ENCODE assay signal across 8 cellular contexts in genomic region chr17:73292031-73292531, GRCh38. TPM values are rescaled to one million over a fixed set of nuclear protein-coding genes. Genes with fewer than 3 reads are reported as not detected.
DNase-seq lines count a peak whose midpoint lies in the region; ATAC-seq and TF ChIP-seq lines count a peak whose summit lies in the region.

No MANE protein-coding gene starts in this region.

- TF ChIP-seq POLR2A in body of pancreas (IDR thresholded peaks at IDR 0.05): peak in 1 of 3 donors; percentile 6

- intact Hi-C loops in body of pancreas (cut with DNase I): no loop called here

- 3 to 23% methylated on average over 6 to 12 of the region's 12 CpGs for WGBS in body of pancreas, 2 donors

- H3K36me3 ChIP-seq in body of pancreas (replicated peaks in 1 of 2; ENCODE audit: insufficient read depth in 1 of 2, low read depth in 2 of 2): no peaks in the 10 kb centered on the region
- peaks cover 0 to 8% (median 0%) of the 10 kb centered on the region in 5 donors for H3K36me3 ChIP-seq in subcutaneous abdominal adipose tissue (ENCODE audit: control insufficient read depth in 5 of 5, insufficient read depth in 5 of 5, low read length in 5 of 5)

- peak overlapping the region; percentile 87 to 92 (median 91) for H3K27ac ChIP-seq in body of pancreas
- peak overlapping the region; percentile 99 for H3K27ac ChIP-seq in subcutaneous abdominal adipose tissue (ENCODE audit: low read depth, low read length)

- no peak for TF ChIP-seq CTCF in body of pancreas (IDR thresholded peaks at IDR 0.05)

- DNase-seq in HS-5 (ENCODE audit: low read depth): peak; percentile 61
- DNase-seq in body of pancreas: peak; percentile 46 to 66 (median 61)
- DNase-seq in hypothalamus (lab: John Stamatoyannopoulos, UW): peak in 28 of 51 donors; percentile 16 to 81 (median 54)
- DNase-seq in NCI-H2171 treated with DMSO at 0.1 percent for 48 hours (lab: John Stamatoyannopoulos, UW): no peak
- DNase-seq in epidermal melanocyte (ENCODE audit: insufficient read length, low spot score): no peak

- H3K9me3 ChIP-seq in body of pancreas (no peaks in the 10 kb centered on the region), subcutaneous abdominal adipose tissue (ENCODE audit: control insufficient read depth in 5 of 5, low read length in 5 of 5) (no peaks in the 10 kb centered on the region)

- H3K4me3 ChIP-seq in body of pancreas: no peak overlapping the region
- peak overlapping the region in 4 of 5 donors; percentile 19 to 46 (median 36) for H3K4me3 ChIP-seq in subcutaneous abdominal adipose tissue (ENCODE audit: low read depth in 1 of 5, low read length in 5 of 5)

- peak overlapping the region; percentile 21 to 71 (median 58) for H3K9ac ChIP-seq in subcutaneous abdominal adipose tissue (ENCODE audit: low read length in 5 of 5)

- H3K4me1 ChIP-seq in body of pancreas (peaks cover 98% of the 10 kb centered on the region), subcutaneous abdominal adipose tissue (ENCODE audit: control insufficient read depth in 5 of 5, insufficient read depth in 5 of 5, low read length in 5 of 5) (peaks cover 17 to 83% (median 80%) of the 10 kb centered on the region in 5 donors)

- H3K27me3 ChIP-seq in body of pancreas (no peaks in the 10 kb centered on the region), subcutaneous abdominal adipose tissue (ENCODE audit: control insufficient read depth in 5 of 5, insufficient read depth in 4 of 5, low read length in 5 of 5) (no peaks in the 10 kb centered on the region)

- ATAC-seq in body of pancreas (no peak), GM18498 (IDR thresholded peaks at IDR 0.05; ENCODE audit: unreplicated experiment) (no peak), GM19328 (IDR thresholded peaks at IDR 0.05; ENCODE audit: unreplicated experiment) (no peak)

RNA-seq across cellular contexts. Expression of gene CDC42EP4, which starts 19.7 kb away (rescaled TPM):
- total RNA-seq in body of pancreas: 10 to 100 TPM; 47.0 to 60.6 TPM

RNA-seq across cellular contexts. Expression of gene CPSF4L, which starts 30.4 kb away (rescaled TPM):
- total RNA-seq in body of pancreas: not detected

Comparison
In these comparisons a context has a peak if more than half of its experiments do, and no peak if none do; other contexts are left out.
1. DNase-seq: peak in HS-5 (single experiment), body of pancreas (4 of 4) and hypothalamus (28 of 51); none in NCI-H2171 treated with DMSO at 0.1 percent for 48 hours (single experiment) and epidermal melanocyte (single experiment).
2. H3K4me3 ChIP-seq: peak in subcutaneous abdominal adipose tissue (4 of 5); none in body of pancreas (0 of 2).